ENCODE assay signal across 13 cellular contexts in genomic region chr22:17098379-17098819, GRCh38. TPM values are rescaled to one million over a fixed set of nuclear protein-coding genes. Genes with fewer than 3 reads are reported as not detected.
DNase-seq lines count a peak whose midpoint lies in the region; ATAC-seq and TF ChIP-seq lines count a peak whose summit lies in the region.
"Had no signal": no experiment of that assay in that cellular context is flagged by ENCODE, and none has a peak within 500 bp of the region (broad histone marks: within the 10 kb centered on the region; RNA-seq: fewer than 3 reads in every experiment).

No MANE protein-coding gene starts in this region.

- DNase-seq in CD4-positive, CD25-positive, alpha-beta regulatory T cell = peak in 1 of 3 donors; percentile 76
- no peak for DNase-seq in activated B cell treated with CpG ODN at 0.5 μM for 24 hours
- peak in 1 of 2 donors; percentile 56 for DNase-seq in left lung
- no peak for DNase-seq in GOT3 (lab: John Stamatoyannopoulos, UW)
- no peak for DNase-seq in foreskin keratinocyte
- DNase-seq in NCI-H1930 (lab: John Stamatoyannopoulos, UW) = no peak
- DNase-seq in 8988T = no peak
- DNase-seq: DMS79 treated with DMSO at 0.1 percent for 48 hours; effector CD4-positive, alpha-beta T cell; NCI-H1105 treated with DMSO at 0.1 percent for 48 hours; SJCRH30; stimulated activated CD4-positive, alpha-beta T cell treated with anti-CD3 and anti-CD28 coated beads, Interleukin-4, amount 100 ng/mL, for 24 hours had no signal

- H3K27me3 ChIP-seq in CD4-positive, CD25-positive, alpha-beta regulatory T cell (ENCODE audit: control insufficient read depth, insufficient read depth, low read length) = no peaks in the 10 kb centered on the region
- H3K27me3 ChIP-seq in left lung (no peaks in the 10 kb centered on the region), foreskin keratinocyte (no peaks in the 10 kb centered on the region)
- H3K27me3 ChIP-seq: SJCRH30 had no signal

- no peaks in the 10 kb centered on the region for H3K9me3 ChIP-seq in CD4-positive, CD25-positive, alpha-beta regulatory T cell (ENCODE audit: control insufficient read depth in 2 of 2, low read length in 2 of 2)
- no peaks in the 10 kb centered on the region for H3K9me3 ChIP-seq in left lung
- H3K9me3 ChIP-seq: SJCRH30 had no signal

- H3K9me3 Mint-ChIP-seq in CD4-positive, CD25-positive, alpha-beta regulatory T cell = peaks cover 0 to 1% (median 0%) of the 10 kb centered on the region in 7 donors
- H3K9me3 Mint-ChIP-seq in activated B cell treated with CpG ODN at 0.5 μM for 24 hours = no peaks in the 10 kb centered on the region

- H3K4me3 ChIP-seq in CD4-positive, CD25-positive, alpha-beta regulatory T cell (ENCODE audit: low read depth, low read length) = peak overlapping the region; percentile 60
- peak overlapping the region in 1 of 2 donors; percentile 10 for H3K4me3 ChIP-seq in left lung
- H3K4me3 ChIP-seq: SJCRH30 had no signal

- peak overlapping the region; percentile 63 to 92 (median 92) for H3K27ac Mint-ChIP-seq in CD4-positive, CD25-positive, alpha-beta regulatory T cell
- peak overlapping the region; percentile 19 for H3K27ac Mint-ChIP-seq in activated B cell treated with CpG ODN at 0.5 μM for 24 hours

- H3K36me3 Mint-ChIP-seq in CD4-positive, CD25-positive, alpha-beta regulatory T cell = peaks cover 46% of the 10 kb centered on the region
- peaks cover 57% of the 10 kb centered on the region for H3K36me3 Mint-ChIP-seq in activated B cell treated with CpG ODN at 0.5 μM for 24 hours (ENCODE audit: low read depth)

- peak; percentile 65 to 76 for ATAC-seq in CD4-positive, CD25-positive, alpha-beta regulatory T cell (ENCODE audit: low read depth in 2 of 2)
- ATAC-seq in HG02763 (IDR thresholded peaks at IDR 0.05; ENCODE audit: unreplicated experiment) = peak; percentile 44
- ATAC-seq in activated B cell treated with CpG ODN at 0.5 μM for 24 hours (ENCODE audit: low read depth) = peak; percentile 58
- peak; percentile 77 for ATAC-seq in left lung
- ATAC-seq in foreskin keratinocyte = no peak

- H3K27ac ChIP-seq in CD4-positive, CD25-positive, alpha-beta regulatory T cell (ENCODE audit: insufficient read depth, low read length, poor library complexity, severe bottlenecking) = peak overlapping the region; percentile 17
- H3K27ac ChIP-seq in left lung (peak overlapping the region in 1 of 2 donors; percentile 85), foreskin keratinocyte (no peak overlapping the region)
- H3K27ac ChIP-seq: SJCRH30 had no signal

- no peak for TF ChIP-seq CTCF in activated B cell treated with CpG ODN at 0.5 μM for 24 hours (IDR thresholded peaks at IDR 0.05)
- TF ChIP-seq CTCF in left lung (IDR thresholded peaks at IDR 0.05) = no peak
- no peak for TF ChIP-seq CTCF in foreskin keratinocyte (conservative IDR thresholded peaks at IDR 0.05)

- peaks cover 36% of the 10 kb centered on the region for H3K4me1 ChIP-seq in CD4-positive, CD25-positive, alpha-beta regulatory T cell (ENCODE audit: control insufficient read depth, insufficient read depth, low read length, poor library complexity, severe bottlenecking)
- H3K4me1 ChIP-seq in left lung (peaks cover 0 to 95% of the 10 kb centered on the region in 2 donors), foreskin keratinocyte (no peaks in the 10 kb centered on the region)
- H3K4me1 ChIP-seq: SJCRH30 had no signal

- CTCF ChIA-PET in activated B cell treated with CpG ODN at 0.5 μM for 24 hours (lab: Charles Lee) = no interaction called here

- H3K27me3 Mint-ChIP-seq in CD4-positive, CD25-positive, alpha-beta regulatory T cell = no peaks in the 10 kb centered on the region
- H3K27me3 Mint-ChIP-seq in activated B cell treated with CpG ODN at 0.5 μM for 24 hours = no peaks in the 10 kb centered on the region

- peaks cover 67% of the 10 kb centered on the region for H3K36me3 ChIP-seq in CD4-positive, CD25-positive, alpha-beta regulatory T cell (ENCODE audit: control insufficient read depth, insufficient read depth, low read length)
- H3K36me3 ChIP-seq in left lung = peaks cover 0 to 66% of the 10 kb centered on the region in 2 donors

- POLR2A ChIA-PET in activated B cell treated with CpG ODN at 0.5 μM for 24 hours (lab: Charles Lee) = interaction anchor here (0.6 to 1.4 kb wide), 2 partner anchors 12 to 429 kb away, joined by 3 to 6 read pairs; no protein-coding TSS in a partner anchor

- H3K4me1 Mint-ChIP-seq in CD4-positive, CD25-positive, alpha-beta regulatory T cell = peaks cover 18 to 77% (median 46%) of the 10 kb centered on the region in 4 donors
- peaks cover 28% of the 10 kb centered on the region for H3K4me1 Mint-ChIP-seq in activated B cell treated with CpG ODN at 0.5 μM for 24 hours

- H3K4me3 Mint-ChIP-seq in CD4-positive, CD25-positive, alpha-beta regulatory T cell = peak overlapping the region in 3 of 4 donors; percentile 39 to 76 (median 61)
- no peak overlapping the region for H3K4me3 Mint-ChIP-seq in activated B cell treated with CpG ODN at 0.5 μM for 24 hours

- intact Hi-C loops in activated B cell treated with CpG ODN at 0.5 μM for 24 hours (cut with micrococcal nuclease) (no loop called here), left lung (cut with DNase I) (loop anchor here in 1 of 2 donors (10.0 kb wide), 1 partner anchor 406 kb away; no protein-coding TSS in a partner anchor)

RNA-seq across cellular contexts. Expression of gene IL17RA, which starts 13.6 kb away (rescaled TPM):
- 48.2 TPM for total RNA-seq in CD4-positive, CD25-positive, alpha-beta regulatory T cell
- 10 to 100 TPM; 21.7 to 34.7 (median 26.0) TPM for polyA plus RNA-seq in CD4-positive, CD25-positive, alpha-beta regulatory T cell
- 15.7 and 18.1 TPM in 2 replicates for total RNA-seq in activated B cell treated with CpG ODN at 0.5 μM for 24 hours
- 10 to 100 TPM; 29.3 to 61.6 TPM for total RNA-seq in left lung
- 8.5 and 9.1 TPM in 2 replicates for total RNA-seq in foreskin keratinocyte
- polyA plus RNA-seq in foreskin keratinocyte = 4.1 and 5.6 TPM in 2 replicates

RNA-seq across cellular contexts. Expression of gene TMEM121B, which starts 22.8 kb away (rescaled TPM):
- total RNA-seq in CD4-positive, CD25-positive, alpha-beta regulatory T cell = 0.10 TPM
- under 1 TPM in 1 of 4 donors, not detected in 3; 0.03 TPM for polyA plus RNA-seq in CD4-positive, CD25-positive, alpha-beta regulatory T cell
- total RNA-seq in activated B cell treated with CpG ODN at 0.5 μM for 24 hours (0.16 and 0.17 TPM in 2 replicates), left lung (1 to 10 TPM in 1 of 2 donors, under 1 TPM in 1; 0.41 to 1.4 TPM), foreskin keratinocyte (0.03 and 0.04 TPM in 2 replicates)
- polyA plus RNA-seq in foreskin keratinocyte = 0.01 TPM in 2 replicates
